ENCODE assay signal across 30 cellular contexts in the genomic region with DNA sequence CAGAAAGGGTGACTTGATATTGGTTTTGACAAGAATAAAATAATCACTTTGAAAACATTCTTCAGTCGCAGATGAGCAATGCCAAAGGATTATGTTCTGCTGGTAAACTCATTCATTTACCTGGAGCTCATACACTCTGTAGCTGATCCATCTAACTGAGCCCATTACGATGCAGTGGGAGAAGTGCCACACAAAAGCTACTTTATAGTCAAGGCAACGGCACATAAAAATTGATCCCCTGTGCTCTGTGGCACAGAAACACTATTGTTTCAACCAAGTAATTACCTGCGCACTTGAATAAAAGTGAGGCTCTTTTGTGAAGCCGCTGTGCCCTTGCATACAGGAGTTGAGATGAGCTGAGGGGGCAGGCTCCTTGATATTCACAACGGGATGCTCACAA. TPM values are rescaled to one million over a fixed set of nuclear protein-coding genes. Genes with fewer than 3 reads are reported as not detected.
DNase-seq lines count a peak whose midpoint lies in the region; ATAC-seq lines count a peak whose summit lies in the region.
"Had no signal": no experiment of that assay in that cellular context is flagged by ENCODE, and none has a peak within 500 bp of the region (broad histone marks: within the 10 kb centered on the region; RNA-seq: fewer than 3 reads in every experiment).

No MANE protein-coding gene starts in this region.

- no peak overlapping the region for H3K14ac ChIP-seq in neuronal stem cell (ENCODE audit: low read length)

- H3K4me2 ChIP-seq in neuronal stem cell (ENCODE audit: insufficient read depth, low read length, poor library complexity, severe bottlenecking), result no peak overlapping the region
- H3K4me2 ChIP-seq: KMS-11 had no signal

- no peak overlapping the region for H3K27ac Mint-ChIP-seq in stimulated activated naive B cell treated with anti-CD40 and anti-IgM and Interleukin-4, amounts not matched to agents 10 μg/mL and 1 μg/mL and 100 μg/mL, for 72 hours
- H3K27ac Mint-ChIP-seq: activated naive CD4-positive, alpha-beta T cell treated with anti-CD3 and anti-CD28 coated beads, Interleukin-2, amount 50 U/mL, for 24 hours; activated T-helper 2 cell treated with anti-CD3 and anti-CD28 coated beads, Interferon-gamma antibody, Interleukin-2, Interleukin-4, amounts not matched to agents 10 μg/mL and 5 μg/mL and 100 μg/mL, durations not matched to agents 14 hours and 24 hours and 36 hours; CD8-positive, alpha-beta T cell; naive thymus-derived CD4-positive, alpha-beta T cell had no signal

- no peaks in the 10 kb centered on the region for H3K27me3 ChIP-seq in neuronal stem cell (ENCODE audit: control insufficient read depth in 3 of 3, insufficient read depth in 3 of 3, low read depth in 1 of 3, low read length in 3 of 3)
- H3K27me3 ChIP-seq: BE2C, esophagus muscularis mucosa, Peyer's patch, tibial artery, vagina had no signal

- H3K4me3 ChIP-seq in neuronal stem cell (ENCODE audit: low read length in 2 of 2), result no peak overlapping the region
- H3K4me3 ChIP-seq: esophagus muscularis mucosa, GM12878, heart left ventricle, Peyer's patch, tibial artery, vagina had no signal

- H3K27me3 Mint-ChIP-seq in stimulated activated naive B cell treated with anti-CD40 and anti-IgM and Interleukin-4, amounts not matched to agents 10 μg/mL and 1 μg/mL and 100 μg/mL, for 72 hours, result peaks cover 32 to 38% of the 10 kb centered on the region in 2 donors

- no CpG with 5 or more reads among the region's 6 CpGs for WGBS in neuronal stem cell (ENCODE audit: extremely low coverage in 2 of 2, insufficient read length in 2 of 2, insufficient replicate concordance in 1 of 2), 2 donors

- H3K9ac ChIP-seq in neuronal stem cell (ENCODE audit: low read depth, low read length, poor library complexity), result no peak overlapping the region
- H3K9ac ChIP-seq: KMS-11 had no signal

- no peak overlapping the region for H3K4me3 Mint-ChIP-seq in stimulated activated naive B cell treated with anti-CD40 and anti-IgM and Interleukin-4, amounts not matched to agents 10 μg/mL and 1 μg/mL and 100 μg/mL, for 72 hours
- H3K4me3 Mint-ChIP-seq: activated naive CD4-positive, alpha-beta T cell treated with anti-CD3 and anti-CD28 coated beads, Interleukin-2, amount 50 U/mL, for 24 hours; CD8-positive, alpha-beta T cell; naive thymus-derived CD4-positive, alpha-beta T cell had no signal

- H3K18ac ChIP-seq in neuronal stem cell (ENCODE audit: low read length), result peak overlapping the region; percentile 29

- no peak for ATAC-seq in stimulated activated naive B cell treated with anti-CD40 and anti-IgM and Interleukin-4, amounts not matched to agents 10 μg/mL and 1 μg/mL and 100 μg/mL, for 72 hours (replicated peaks)
- ATAC-seq: CD8-positive, alpha-beta T cell; GM12878; heart left ventricle; naive thymus-derived CD4-positive, alpha-beta T cell had no signal

- peaks cover 13 to 16% of the 10 kb centered on the region in 2 donors for H3K36me3 ChIP-seq in neuronal stem cell (replicated peaks in 1 of 2; ENCODE audit: control insufficient read depth in 2 of 2, insufficient read depth in 2 of 2, low read length in 2 of 2)
- H3K36me3 ChIP-seq: BE2C, Peyer's patch had no signal

- H2BK120ac ChIP-seq in neuronal stem cell (ENCODE audit: low read depth, low read length), result no peak overlapping the region

- no peak overlapping the region for H3K27ac ChIP-seq in neuronal stem cell (replicated peaks; ENCODE audit: low read length)
- H3K27ac ChIP-seq: esophagus muscularis mucosa, heart left ventricle, KMS-11, Peyer's patch, tibial artery, vagina had no signal

- no peak overlapping the region for H4K8ac ChIP-seq in neuronal stem cell (ENCODE audit: low read depth, low read length)

- no peak overlapping the region for H2BK12ac ChIP-seq in neuronal stem cell (ENCODE audit: low read length)

- peaks cover 0 to 2% of the 10 kb centered on the region in 2 donors for H3K4me1 Mint-ChIP-seq in stimulated activated naive B cell treated with anti-CD40 and anti-IgM and Interleukin-4, amounts not matched to agents 10 μg/mL and 1 μg/mL and 100 μg/mL, for 72 hours

- peaks cover 0 to 1% of the 10 kb centered on the region in 2 donors for H3K4me1 ChIP-seq in neuronal stem cell (ENCODE audit: control insufficient read depth in 2 of 2, insufficient read depth in 1 of 2, low read depth in 1 of 2, low read length in 2 of 2)
- H3K4me1 ChIP-seq: Peyer's patch had no signal

- DNase-seq in NCI-H1105 treated with DMSO at 0.1 percent for 48 hours (lab: John Stamatoyannopoulos, UW) (peak; percentile 91), NCI-H187 (lab: John Stamatoyannopoulos, UW) (peak; percentile 45 to 48), NCI-H748 treated with DMSO at 0.1 percent for 48 hours (lab: John Stamatoyannopoulos, UW) (peak; percentile 91), neuronal stem cell (ENCODE audit: low spot score) (no peak), medulla oblongata (ENCODE audit: extremely low spot score) (no peak)
- DNase-seq in stimulated activated naive B cell treated with anti-CD40 and anti-IgM and Interleukin-4, amounts not matched to agents 10 μg/mL and 1 μg/mL and 100 μg/mL, for 72 hours, result no peak
- DNase-seq in activated naive CD4-positive, alpha-beta T cell treated with anti-CD3 and anti-CD28 coated beads, Interleukin-2, amount 50 U/mL, for 16 hours, result no peak
- DNase-seq: activated CD4-positive, alpha-beta T cell treated with anti-CD3 and anti-CD28 coated beads for 48 hours; amniotic stem cell; BE2C; CD8-positive, alpha-beta T cell; foreskin fibroblast; HCEC 1CT; heart left ventricle; MM.1S; naive thymus-derived CD4-positive, alpha-beta T cell; NCI-H2029 treated with DMSO at 0.1 percent for 48 hours; NCI-H524; Peyer's patch; SIG-M5; stimulated activated CD4-positive, alpha-beta T cell treated with anti-CD3 and anti-CD28 coated beads, Interleukin-4, amount 100 ng/mL, for 1 hour; SW 1271; T-helper 9 cell; tibial artery had no signal

- H3K4ac ChIP-seq in neuronal stem cell (ENCODE audit: low read length), result no peak overlapping the region

- H3K23ac ChIP-seq in neuronal stem cell (ENCODE audit: low read depth, low read length, poor library complexity), result no peak overlapping the region

- H2BK15ac ChIP-seq in neuronal stem cell (ENCODE audit: low read length), result no peak overlapping the region

- H4K91ac ChIP-seq in neuronal stem cell (ENCODE audit: low read depth, low read length, poor library complexity), result no peak overlapping the region

- H3K79me1 ChIP-seq in neuronal stem cell (ENCODE audit: low read depth, low read length), result no peaks in the 10 kb centered on the region

- no peaks in the 10 kb centered on the region for H3K36me3 Mint-ChIP-seq in stimulated activated naive B cell treated with anti-CD40 and anti-IgM and Interleukin-4, amounts not matched to agents 10 μg/mL and 1 μg/mL and 100 μg/mL, for 72 hours
- H3K36me3 Mint-ChIP-seq: activated naive CD4-positive, alpha-beta T cell treated with anti-CD3 and anti-CD28 coated beads, Interleukin-2, amount 50 U/mL, for 24 hours; CD8-positive, alpha-beta T cell; naive thymus-derived CD4-positive, alpha-beta T cell had no signal

- H3K9me3 Mint-ChIP-seq in stimulated activated naive B cell treated with anti-CD40 and anti-IgM and Interleukin-4, amounts not matched to agents 10 μg/mL and 1 μg/mL and 100 μg/mL, for 72 hours, result no peaks in the 10 kb centered on the region
- H3K9me3 Mint-ChIP-seq: activated naive CD4-positive, alpha-beta T cell treated with anti-CD3 and anti-CD28 coated beads, Interleukin-2, amount 50 U/mL, for 24 hours; activated T-helper 2 cell treated with anti-CD3 and anti-CD28 coated beads, Interferon-gamma antibody, Interleukin-2, Interleukin-4, amounts not matched to agents 10 μg/mL and 5 μg/mL and 100 μg/mL, durations not matched to agents 14 hours and 24 hours and 36 hours; CD8-positive, alpha-beta T cell; naive thymus-derived CD4-positive, alpha-beta T cell had no signal

- H2AFZ ChIP-seq in neuronal stem cell (ENCODE audit: low read length), result no peak overlapping the region

- H2AK5ac ChIP-seq in neuronal stem cell (ENCODE audit: low read depth, low read length), result no peak overlapping the region

- H2BK5ac ChIP-seq in neuronal stem cell (ENCODE audit: low read length), result no peak overlapping the region

- H3K9me3 ChIP-seq in neuronal stem cell (replicated peaks in 1 of 2; ENCODE audit: control insufficient read depth in 2 of 2, insufficient read depth in 1 of 2, low read depth in 1 of 2, low read length in 2 of 2), result no peaks in the 10 kb centered on the region
- H3K9me3 ChIP-seq: BE2C, esophagus muscularis mucosa, heart left ventricle, Peyer's patch, tibial artery, vagina had no signal

RNA-seq across cellular contexts. Expression of a gene that starts 7.3 kb away (rescaled TPM):
- 16.6 TPM for polyA plus RNA-seq in neuronal stem cell (2013, experiment 1 of 2)
- polyA plus RNA-seq in neuronal stem cell (2013, experiment 2 of 2), result 16.6 TPM

Comparison
In these comparisons a context has a peak if more than half of its experiments do, and no peak if none do; other contexts are left out.
1. DNase-seq: peak in NCI-H1105 treated with DMSO at 0.1 percent for 48 hours (single experiment), NCI-H187 (2 of 2) and NCI-H748 treated with DMSO at 0.1 percent for 48 hours (single experiment); none in neuronal stem cell (single experiment), stimulated activated naive B cell treated with anti-CD40 and anti-IgM and Interleukin-4, amounts not matched to agents 10 μg/mL and 1 μg/mL and 100 μg/mL, for 72 hours (single experiment), medulla oblongata (single experiment) and activated naive CD4-positive, alpha-beta T cell treated with anti-CD3 and anti-CD28 coated beads, Interleukin-2, amount 50 U/mL, for 16 hours (single experiment).